Comparison of ENCODE assay signal across 8 cellular contexts in genomic region chr10:100346765-100347567, GRCh38. TPM values are rescaled to one million over a fixed set of nuclear protein-coding genes. Genes with fewer than 3 reads are reported as not detected.
DNase-seq lines count a peak whose midpoint lies in the region; ATAC-seq and TF ChIP-seq lines count a peak whose summit lies in the region.

TSS of gene SCD (plus strand) at chr10:100347233. CDS start at chr10:100347505, 272 bp downstream.

- peak within 1 kb of the TSS; percentile 47 to 60 for H3K4me3 ChIP-seq in muscle layer of colon (ENCODE audit: low read depth in 1 of 2, low read length in 2 of 2)

- peaks cover 47% of the 10 kb centered on the region for H3K4me1 Mint-ChIP-seq in activated T-cell treated with anti-CD3 and anti-CD28 coated beads, Interleukin-2, amount 50 U/mL, for 24 hours (ENCODE audit: low read depth)

- H3K27me3 Mint-ChIP-seq in activated T-cell treated with anti-CD3 and anti-CD28 coated beads, Interleukin-2, amount 50 U/mL, for 24 hours: no peaks in the 10 kb centered on the region

- DNase-seq in DMS53 (lab: John Stamatoyannopoulos, UW) (peak; percentile 96), KG1 (lab: John Stamatoyannopoulos, UW) (peak; percentile 82)
- peak; percentile 84 for DNase-seq in activated T-cell treated with anti-CD3 and anti-CD28 coated beads, Interleukin-2, amount 50 U/mL, for 24 hours
- DNase-seq in stimulated activated CD8-positive, alpha-beta memory T cell treated with anti-CD3 and anti-CD28 coated beads, Interleukin-7, amount 100 ng/mL, for 1 hour (ENCODE audit: low read depth in 2 of 2): peak; percentile 45 to 52

- peak within 1 kb of the TSS; percentile 11 for H3K9ac ChIP-seq in muscle layer of colon (ENCODE audit: low read length)

- peak within 1 kb of the TSS; percentile 94 for H3K4me3 Mint-ChIP-seq in activated T-cell treated with anti-CD3 and anti-CD28 coated beads, Interleukin-2, amount 50 U/mL, for 24 hours

- H3K36me3 ChIP-seq in muscle layer of colon (ENCODE audit: insufficient read depth, low read length): no peaks in the 10 kb centered on the region

- H3K36me3 Mint-ChIP-seq in activated T-cell treated with anti-CD3 and anti-CD28 coated beads, Interleukin-2, amount 50 U/mL, for 24 hours (ENCODE audit: low read depth): peaks cover 54% of the 10 kb centered on the region

- H3K27ac Mint-ChIP-seq in activated T-cell treated with anti-CD3 and anti-CD28 coated beads, Interleukin-2, amount 50 U/mL, for 24 hours: peak within 1 kb of the TSS; percentile 93

- no peaks in the 10 kb centered on the region for H3K9me3 Mint-ChIP-seq in activated T-cell treated with anti-CD3 and anti-CD28 coated beads, Interleukin-2, amount 50 U/mL, for 24 hours

- no peaks in the 10 kb centered on the region for H3K9me3 ChIP-seq in muscle layer of colon (ENCODE audit: low read length)

- peaks cover 5% of the 10 kb centered on the region for H3K4me1 ChIP-seq in muscle layer of colon (ENCODE audit: insufficient read depth, low read length)

- ATAC-seq in GM21737 (IDR thresholded peaks at IDR 0.05; ENCODE audit: unreplicated experiment) (peak; percentile 81), esophagus mucosa (peak; percentile 93)

- peaks cover 19 to 28% of the 10 kb centered on the region in 2 donors for H3K27me3 ChIP-seq in muscle layer of colon (ENCODE audit: control insufficient read depth in 1 of 2, insufficient read depth in 2 of 2, low read length in 2 of 2)

- H3K27ac ChIP-seq in muscle layer of colon (ENCODE audit: low read depth, low read length): no peak within 1 kb of the TSS

TF ChIP-seq in PFSK-1, 5 proteins besides CTCF, POLR2A, EP300 and RAD21:
- TF ChIP-seq POLR2AphosphoS5 (IDR thresholded peaks at IDR 0.05; ENCODE audit: low read depth, low read length) (peak; percentile 84), FOXP2 (optimal IDR thresholded peaks at IDR 0.05; ENCODE audit: borderline replicate concordance, extremely low read depth, extremely low read length, insufficient read depth) (peak; percentile 8), SIN3A (IDR thresholded peaks at IDR 0.05; ENCODE audit: borderline replicate concordance, insufficient read depth, low read length) (0 out of 2 replicates have a peak, but pooled peaks have one; percentile 26), REST (IDR thresholded peaks at IDR 0.05; ENCODE audit: insufficient read depth in 1 of 2, low read depth in 2 of 2, low read length in 2 of 2) (0 out of 4 replicates have a peak, but pooled peaks of 1 of the 2 experiments have one; percentile 14), TAF1 (IDR thresholded peaks at IDR 0.05; ENCODE audit: borderline replicate concordance, insufficient read depth, low read length) (no peak)

RNA-seq across cellular contexts. Expression of gene SCD, which starts in this region (rescaled TPM):
- polyA plus RNA-seq in PFSK-1 (2012; ENCODE audit: insufficient read length, low read depth): 94.4 TPM
- 297 TPM for total RNA-seq in esophagus mucosa
